ENCODE assay signal across 1 cellular context in the genomic region with DNA sequence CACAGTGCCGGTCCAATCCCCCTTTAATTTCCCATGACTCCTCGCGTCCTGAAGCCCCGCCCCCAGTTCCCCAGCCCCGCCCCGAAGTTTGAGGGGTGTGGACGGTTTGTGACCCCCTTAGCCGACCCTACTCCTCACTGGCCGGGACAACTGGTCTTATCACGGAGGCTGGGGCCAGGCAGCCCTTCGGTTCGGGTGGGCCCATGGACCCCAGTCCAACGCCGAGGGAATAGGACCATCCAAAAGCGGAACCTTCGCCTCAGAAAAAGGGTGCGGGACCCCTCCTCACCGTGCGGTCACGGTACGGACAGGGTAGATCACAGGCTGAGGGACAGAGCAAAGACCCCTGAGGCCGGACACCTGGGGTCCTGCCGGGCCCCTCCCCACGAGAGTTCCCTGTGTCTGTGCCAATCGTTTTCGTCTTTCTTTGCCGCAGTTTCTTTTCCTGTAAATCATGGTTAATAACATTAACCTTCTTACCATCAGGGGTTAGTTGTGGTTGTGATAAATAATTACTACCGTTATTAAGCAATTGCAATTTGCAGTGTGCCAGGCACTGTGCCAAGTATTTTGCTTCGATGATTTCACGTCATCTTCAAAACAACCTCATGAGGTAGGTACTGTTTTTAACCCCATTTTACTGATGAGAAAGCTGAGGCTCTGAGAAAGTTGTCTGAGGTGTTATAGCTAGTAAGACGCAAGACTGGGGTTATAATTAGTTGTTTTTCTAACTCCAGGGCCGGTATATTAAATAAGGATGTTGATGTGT.
A peak's percentile ranks its signal among the peaks of the same experiment; 100 is the strongest.
TF ChIP-seq lines count a peak whose summit lies in the region.

No MANE protein-coding gene starts in this region.

TF ChIP-seq in HepG2, 621 proteins besides CTCF, POLR2A, EP300 and RAD21 (continued from another document and continues in another):
- TF ChIP-seq, protein P1, sequence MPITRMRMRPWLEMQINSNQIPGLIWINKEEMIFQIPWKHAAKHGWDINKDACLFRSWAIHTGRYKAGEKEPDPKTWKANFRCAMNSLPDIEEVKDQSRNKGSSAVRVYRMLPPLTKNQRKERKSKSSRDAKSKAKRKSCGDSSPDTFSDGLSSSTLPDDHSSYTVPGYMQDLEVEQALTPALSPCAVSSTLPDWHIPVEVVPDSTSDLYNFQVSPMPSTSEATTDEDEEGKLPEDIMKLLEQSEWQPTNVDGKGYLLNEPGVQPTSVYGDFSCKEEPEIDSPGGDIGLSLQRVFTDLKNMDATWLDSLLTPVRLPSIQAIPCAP (CRISPR knock-in tag; IDR thresholded peaks at IDR 0.05; ENCODE audit: low read depth): no peak
- TF ChIP-seq YY1 (IDR thresholded peaks at IDR 0.05; ENCODE audit: insufficient read depth, insufficient replicate concordance, low read depth, low read length) (peak; percentile 7), PHF8 (CRISPR knock-in tag; IDR thresholded peaks at IDR 0.05) (peak; percentile 73), HNRNPLL (IDR thresholded peaks at IDR 0.05; ENCODE audit: low read depth, low read length, poor library complexity, severe bottlenecking) (no peak), SIN3A (IDR thresholded peaks at IDR 0.05; ENCODE audit: borderline replicate concordance, low read depth, low read length) (0 out of 2 replicates have a peak, but pooled peaks have one; percentile 18), ZSCAN30 (CRISPR knock-in tag; IDR thresholded peaks at IDR 0.05) (0 out of 2 replicates have a peak, but pooled peaks have one; percentile 47), ZBTB7A (CRISPR knock-in tag; IDR thresholded peaks at IDR 0.05) (peak; percentile 88), ZFP82 (CRISPR knock-in tag; IDR thresholded peaks at IDR 0.05; ENCODE audit: borderline replicate concordance) (peak; percentile 80; the same call in 1 of the 2 replicates), RAD51 (IDR thresholded peaks at IDR 0.05; ENCODE audit: borderline replicate concordance) (no peak), ZNF768 (CRISPR knock-in tag; IDR thresholded peaks at IDR 0.05) (peak; percentile 25; the same call in 1 of the 2 replicates), EEA1 (CRISPR knock-in tag; IDR thresholded peaks at IDR 0.05; ENCODE audit: borderline replicate concordance) (peak; percentile 90; the same call in 1 of the 2 replicates), PHF20 (CRISPR knock-in tag; IDR thresholded peaks at IDR 0.05) (peak; percentile 12; the same call in 1 of the 2 replicates), ZEB1 (IDR thresholded peaks at IDR 0.05; ENCODE audit: insufficient replicate concordance, low read depth) (peak; percentile 37), SNAI1 (CRISPR knock-in tag; IDR thresholded peaks at IDR 0.05; ENCODE audit: borderline replicate concordance) (peak; percentile 46; the same call in 1 of the 2 replicates), ZNF703 (CRISPR knock-in tag; IDR thresholded peaks at IDR 0.05; ENCODE audit: borderline replicate concordance) (no peak), ZNF556 (CRISPR knock-in tag; IDR thresholded peaks at IDR 0.05; ENCODE audit: borderline replicate concordance) (peak; percentile 55; the same call in 1 of the 2 replicates), ZNF563 (CRISPR knock-in tag; IDR thresholded peaks at IDR 0.05) (no peak), NR0B2 (CRISPR knock-in tag; IDR thresholded peaks at IDR 0.05) (0 out of 2 replicates have a peak, but pooled peaks have one; percentile 17), NR2F6 (IDR thresholded peaks at IDR 0.05) (0 out of 2 replicates have a peak, but pooled peaks have one; percentile 22), NR2F6 (CRISPR knock-in tag; IDR thresholded peaks at IDR 0.05) (no peak), ZKSCAN1 (IDR thresholded peaks at IDR 0.05; ENCODE audit: low read length) (no peak), ZNF670 (CRISPR knock-in tag; IDR thresholded peaks at IDR 0.05; ENCODE audit: borderline replicate concordance) (no peak), SSRP1 (CRISPR knock-in tag; IDR thresholded peaks at IDR 0.05) (peak; percentile 41; the same call in 1 of the 2 replicates), ZNF335 (CRISPR knock-in tag; IDR thresholded peaks at IDR 0.05) (no peak), ZNF616 (CRISPR knock-in tag; IDR thresholded peaks at IDR 0.05; ENCODE audit: low read depth) (0 out of 2 replicates have a peak, but pooled peaks have one; percentile 39), ZNF678 (CRISPR knock-in tag; IDR thresholded peaks at IDR 0.05) (peak; percentile 61; the same call in 1 of the 2 replicates), ZNF784 (CRISPR knock-in tag; IDR thresholded peaks at IDR 0.05; ENCODE audit: borderline replicate concordance) (peak; percentile 99), HIC2 (CRISPR knock-in tag; IDR thresholded peaks at IDR 0.05; ENCODE audit: low read depth) (0 out of 2 replicates have a peak, but pooled peaks have one; percentile 16), ZNF639 (CRISPR knock-in tag; conservative IDR thresholded peaks at IDR 0.05) (no peak), HES4 (CRISPR knock-in tag; IDR thresholded peaks at IDR 0.05; ENCODE audit: borderline replicate concordance) (0 out of 2 replicates have a peak, but pooled peaks have one; percentile 58), SRY (CRISPR knock-in tag; IDR thresholded peaks at IDR 0.05) (no peak), ZNF781 (CRISPR knock-in tag; IDR thresholded peaks at IDR 0.05; ENCODE audit: borderline replicate concordance, not compliant biosample characterization) (no peak), LCORL (IDR thresholded peaks at IDR 0.05) (no peak), LCORL (CRISPR knock-in tag; IDR thresholded peaks at IDR 0.05) (0 out of 2 replicates have a peak, but pooled peaks have one; percentile 11), KDM5A (IDR thresholded peaks at IDR 0.05; ENCODE audit: borderline replicate concordance, low read length) (peak; percentile 91), ZNF274 (CRISPR knock-in tag; IDR thresholded peaks at IDR 0.05) (peak; percentile 7; the same call in 1 of the 2 replicates), RORA (CRISPR knock-in tag; IDR thresholded peaks at IDR 0.05) (0 out of 2 replicates have a peak, but pooled peaks have one; percentile 41)
- TF ChIP-seq, protein P2, sequence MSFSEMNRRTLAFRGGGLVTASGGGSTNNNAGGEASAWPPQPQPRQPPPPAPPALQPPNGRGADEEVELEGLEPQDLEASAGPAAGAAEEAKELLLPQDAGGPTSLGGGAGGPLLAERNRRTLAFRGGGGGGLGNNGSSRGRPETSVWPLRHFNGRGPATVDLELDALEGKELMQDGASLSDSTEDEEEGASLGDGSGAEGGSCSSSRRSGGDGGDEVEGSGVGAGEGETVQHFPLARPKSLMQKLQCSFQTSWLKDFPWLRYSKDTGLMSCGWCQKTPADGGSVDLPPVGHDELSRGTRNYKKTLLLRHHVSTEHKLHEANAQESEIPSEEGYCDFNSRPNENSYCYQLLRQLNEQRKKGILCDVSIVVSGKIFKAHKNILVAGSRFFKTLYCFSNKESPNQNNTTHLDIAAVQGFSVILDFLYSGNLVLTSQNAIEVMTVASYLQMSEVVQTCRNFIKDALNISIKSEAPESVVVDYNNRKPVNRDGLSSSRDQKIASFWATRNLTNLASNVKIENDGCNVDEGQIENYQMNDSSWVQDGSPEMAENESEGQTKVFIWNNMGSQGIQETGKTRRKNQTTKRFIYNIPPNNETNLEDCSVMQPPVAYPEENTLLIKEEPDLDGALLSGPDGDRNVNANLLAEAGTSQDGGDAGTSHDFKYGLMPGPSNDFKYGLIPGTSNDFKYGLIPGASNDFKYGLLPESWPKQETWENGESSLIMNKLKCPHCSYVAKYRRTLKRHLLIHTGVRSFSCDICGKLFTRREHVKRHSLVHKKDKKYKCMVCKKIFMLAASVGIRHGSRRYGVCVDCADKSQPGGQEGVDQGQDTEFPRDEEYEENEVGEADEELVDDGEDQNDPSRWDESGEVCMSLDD (CRISPR knock-in tag; IDR thresholded peaks at IDR 0.05; ENCODE audit: borderline replicate concordance): 0 out of 2 replicates have a peak, but pooled peaks have one; percentile 2
- TF ChIP-seq, protein P3, sequence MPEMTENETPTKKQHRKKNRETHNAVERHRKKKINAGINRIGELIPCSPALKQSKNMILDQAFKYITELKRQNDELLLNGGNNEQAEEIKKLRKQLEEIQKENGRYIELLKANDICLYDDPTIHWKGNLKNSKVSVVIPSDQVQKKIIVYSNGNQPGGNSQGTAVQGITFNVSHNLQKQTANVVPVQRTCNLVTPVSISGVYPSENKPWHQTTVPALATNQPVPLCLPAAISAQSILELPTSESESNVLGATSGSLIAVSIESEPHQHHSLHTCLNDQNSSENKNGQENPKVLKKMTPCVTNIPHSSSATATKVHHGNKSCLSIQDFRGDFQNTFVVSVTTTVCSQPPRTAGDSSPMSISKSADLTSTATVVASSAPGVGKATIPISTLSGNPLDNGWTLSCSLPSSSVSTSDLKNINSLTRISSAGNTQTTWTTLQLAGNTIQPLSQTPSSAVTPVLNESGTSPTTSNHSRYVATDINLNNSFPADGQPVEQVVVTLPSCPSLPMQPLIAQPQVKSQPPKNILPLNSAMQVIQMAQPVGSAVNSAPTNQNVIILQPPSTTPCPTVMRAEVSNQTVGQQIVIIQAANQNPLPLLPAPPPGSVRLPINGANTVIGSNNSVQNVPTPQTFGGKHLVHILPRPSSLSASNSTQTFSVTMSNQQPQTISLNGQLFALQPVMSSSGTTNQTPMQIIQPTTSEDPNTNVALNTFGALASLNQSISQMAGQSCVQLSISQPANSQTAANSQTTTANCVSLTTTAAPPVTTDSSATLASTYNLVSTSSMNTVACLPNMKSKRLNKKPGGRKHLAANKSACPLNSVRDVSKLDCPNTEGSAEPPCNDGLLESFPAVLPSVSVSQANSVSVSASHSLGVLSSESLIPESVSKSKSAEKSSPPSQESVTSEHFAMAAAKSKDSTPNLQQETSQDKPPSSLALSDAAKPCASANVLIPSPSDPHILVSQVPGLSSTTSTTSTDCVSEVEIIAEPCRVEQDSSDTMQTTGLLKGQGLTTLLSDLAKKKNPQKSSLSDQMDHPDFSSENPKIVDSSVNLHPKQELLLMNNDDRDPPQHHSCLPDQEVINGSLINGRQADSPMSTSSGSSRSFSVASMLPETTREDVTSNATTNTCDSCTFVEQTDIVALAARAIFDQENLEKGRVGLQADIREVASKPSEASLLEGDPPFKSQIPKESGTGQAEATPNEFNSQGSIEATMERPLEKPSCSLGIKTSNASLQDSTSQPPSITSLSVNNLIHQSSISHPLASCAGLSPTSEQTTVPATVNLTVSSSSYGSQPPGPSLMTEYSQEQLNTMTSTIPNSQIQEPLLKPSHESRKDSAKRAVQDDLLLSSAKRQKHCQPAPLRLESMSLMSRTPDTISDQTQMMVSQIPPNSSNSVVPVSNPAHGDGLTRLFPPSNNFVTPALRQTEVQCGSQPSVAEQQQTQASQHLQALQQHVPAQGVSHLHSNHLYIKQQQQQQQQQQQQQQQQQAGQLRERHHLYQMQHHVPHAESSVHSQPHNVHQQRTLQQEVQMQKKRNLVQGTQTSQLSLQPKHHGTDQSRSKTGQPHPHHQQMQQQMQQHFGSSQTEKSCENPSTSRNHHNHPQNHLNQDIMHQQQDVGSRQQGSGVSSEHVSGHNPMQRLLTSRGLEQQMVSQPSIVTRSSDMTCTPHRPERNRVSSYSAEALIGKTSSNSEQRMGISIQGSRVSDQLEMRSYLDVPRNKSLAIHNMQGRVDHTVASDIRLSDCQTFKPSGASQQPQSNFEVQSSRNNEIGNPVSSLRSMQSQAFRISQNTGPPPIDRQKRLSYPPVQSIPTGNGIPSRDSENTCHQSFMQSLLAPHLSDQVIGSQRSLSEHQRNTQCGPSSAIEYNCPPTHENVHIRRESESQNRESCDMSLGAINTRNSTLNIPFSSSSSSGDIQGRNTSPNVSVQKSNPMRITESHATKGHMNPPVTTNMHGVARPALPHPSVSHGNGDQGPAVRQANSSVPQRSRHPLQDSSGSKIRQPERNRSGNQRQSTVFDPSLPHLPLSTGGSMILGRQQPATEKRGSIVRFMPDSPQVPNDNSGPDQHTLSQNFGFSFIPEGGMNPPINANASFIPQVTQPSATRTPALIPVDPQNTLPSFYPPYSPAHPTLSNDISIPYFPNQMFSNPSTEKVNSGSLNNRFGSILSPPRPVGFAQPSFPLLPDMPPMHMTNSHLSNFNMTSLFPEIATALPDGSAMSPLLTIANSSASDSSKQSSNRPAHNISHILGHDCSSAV (CRISPR knock-in tag; IDR thresholded peaks at IDR 0.05; ENCODE audit: borderline replicate concordance): 0 out of 2 replicates have a peak, but pooled peaks have one; percentile 17
- TF ChIP-seq, protein P4, sequence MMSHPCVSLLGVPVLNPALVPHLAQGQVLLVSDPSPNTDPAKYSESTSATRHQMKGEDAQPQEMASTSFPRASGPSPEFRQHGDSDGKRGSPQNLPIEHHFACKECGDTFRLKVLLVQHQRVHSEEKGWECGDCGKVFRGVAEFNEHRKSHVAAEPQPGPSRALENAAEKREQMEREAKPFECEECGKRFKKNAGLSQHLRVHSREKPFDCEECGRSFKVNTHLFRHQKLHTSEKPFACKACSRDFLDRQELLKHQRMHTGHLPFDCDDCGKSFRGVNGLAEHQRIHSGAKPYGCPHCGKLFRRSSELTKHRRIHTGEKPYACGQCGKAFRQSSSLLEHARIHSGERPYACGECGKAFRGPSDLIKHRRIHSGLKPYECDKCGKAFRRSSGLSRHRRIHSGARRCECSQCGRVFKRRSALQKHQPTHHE (CRISPR knock-in tag; IDR thresholded peaks at IDR 0.05; ENCODE audit: borderline replicate concordance): 0 out of 2 replicates have a peak, but pooled peaks have one; percentile 15
